ENCODE assay signal across 8 cellular contexts in genomic region chrX:23783569-23784486, GRCh38. TPM values are rescaled to one million over a fixed set of nuclear protein-coding genes. Genes with fewer than 3 reads are reported as not detected.
DNase-seq lines count a peak whose midpoint lies in the region; ATAC-seq and TF ChIP-seq lines count a peak whose summit lies in the region.

No MANE protein-coding gene starts in this region.

- intact Hi-C loops in colonic mucosa (cut with DNase I), result loop anchor here (5.0 kb wide), 1 partner anchor 118 kb away; no protein-coding TSS in a partner anchor
- intact Hi-C loops in mucosa of descending colon (cut with DNase I, micrococcal nuclease), result loop anchor here in 1 of 2 donors (10.0 kb wide), 1 partner anchor 121 kb away; the partner anchor contains the start of genes APOO and CXorf58

- H3K79me2 ChIP-seq in DOHH2 (ENCODE audit: control insufficient read depth, low read length) (peaks cover 47% of the 10 kb centered on the region), OCI-LY3 (ENCODE audit: low read length) (peaks cover 10% of the 10 kb centered on the region)

- H3K9ac ChIP-seq in OCI-LY3 (ENCODE audit: low read length) (peak overlapping the region; percentile 90), colonic mucosa (ENCODE audit: low read depth in 2 of 2, low read length in 2 of 2) (peak overlapping the region; percentile 52 to 85)

- H3K36me3 ChIP-seq in DOHH2 (ENCODE audit: control insufficient read depth, low read length) (peaks cover 28% of the 10 kb centered on the region), OCI-LY3 (replicated peaks; ENCODE audit: low read depth, low read length) (peaks cover 20% of the 10 kb centered on the region), colonic mucosa (no peaks in the 10 kb centered on the region), mucosa of descending colon (ENCODE audit: low read depth) (no peaks in the 10 kb centered on the region)

- no peaks in the 10 kb centered on the region for H3K9me2 ChIP-seq in DOHH2 (replicated peaks; ENCODE audit: control insufficient read depth, low read length)

- H2AFZ ChIP-seq in OCI-LY3 (ENCODE audit: low read depth, low read length), result no peak overlapping the region

- H3K27me3 ChIP-seq in DOHH2 (ENCODE audit: control insufficient read depth, low read length) (no peaks in the 10 kb centered on the region), OCI-LY3 (ENCODE audit: low read depth, low read length) (no peaks in the 10 kb centered on the region), colonic mucosa (no peaks in the 10 kb centered on the region)

- peaks cover 33% of the 10 kb centered on the region for H3F3A ChIP-seq in DOHH2 (ENCODE audit: control insufficient read depth, insufficient read depth)

- H4K20me1 ChIP-seq in DOHH2 (ENCODE audit: control insufficient read depth, insufficient read depth, low read depth, low read length), result peaks cover 7% of the 10 kb centered on the region
- H4K20me1 ChIP-seq in OCI-LY3 (ENCODE audit: insufficient read depth, low read length), result peaks cover 6% of the 10 kb centered on the region

- ATAC-seq in mucosa of descending colon, result no peak
- no peak for ATAC-seq in HG03565 (IDR thresholded peaks at IDR 0.05; ENCODE audit: unreplicated experiment)
- ATAC-seq in HG03196 (IDR thresholded peaks at IDR 0.05; ENCODE audit: unreplicated experiment), result no peak

- H3K4me3 ChIP-seq in DOHH2 (ENCODE audit: low read length) (peak overlapping the region; percentile 94), OCI-LY3 (ENCODE audit: low read length) (peak overlapping the region; percentile 94), colonic mucosa (peak overlapping the region; percentile 42), mucosa of descending colon (peak overlapping the region; percentile 57)

- DNase-seq in colonic mucosa (no peak), mucosa of descending colon (no peak), midbrain (lab: John Stamatoyannopoulos, UW) (no peak), A172 (ENCODE audit: low spot score) (no peak)

- TF ChIP-seq CTCF in DOHH2 (IDR thresholded peaks at IDR 0.05; ENCODE audit: low read depth, low read length, poor library complexity, severe bottlenecking) (no peak), OCI-LY3 (IDR thresholded peaks at IDR 0.05; ENCODE audit: low read depth, low read length) (no peak), colonic mucosa (IDR thresholded peaks at IDR 0.05) (no peak), mucosa of descending colon (IDR thresholded peaks at IDR 0.05) (no peak)

- no peaks in the 10 kb centered on the region for H3K9me3 ChIP-seq in DOHH2 (ENCODE audit: control insufficient read depth, insufficient read depth, low read length)
- H3K9me3 ChIP-seq in OCI-LY3 (ENCODE audit: insufficient read depth, low read length), result no peaks in the 10 kb centered on the region
- H3K9me3 ChIP-seq in colonic mucosa, result no peaks in the 10 kb centered on the region
- no peaks in the 10 kb centered on the region for H3K9me3 ChIP-seq in mucosa of descending colon

- H3K4me1 ChIP-seq in DOHH2 (ENCODE audit: control insufficient read depth, low read length) (peaks cover 27% of the 10 kb centered on the region), OCI-LY3 (ENCODE audit: low read length) (peaks cover 34% of the 10 kb centered on the region), colonic mucosa (no peaks in the 10 kb centered on the region), mucosa of descending colon (ENCODE audit: low read depth) (no peaks in the 10 kb centered on the region)

- H3K27ac ChIP-seq in DOHH2 (ENCODE audit: low read depth, low read length), result peak overlapping the region; percentile 72
- peak overlapping the region; percentile 81 for H3K27ac ChIP-seq in OCI-LY3 (ENCODE audit: low read length)
- peak overlapping the region; percentile 80 for H3K27ac ChIP-seq in colonic mucosa

- H3K4me2 ChIP-seq in DOHH2 (ENCODE audit: low read length) (peak overlapping the region; percentile 68), OCI-LY3 (ENCODE audit: low read length) (peak overlapping the region; percentile 82)

RNA-seq across cellular contexts. Expression of gene SAT1, which starts 0.9 kb away (rescaled TPM):
- 100 to 1,000 TPM; 301 to 608 TPM for total RNA-seq in colonic mucosa
- 100 to 1,000 TPM; 267 to 574 (median 449) TPM for total RNA-seq in mucosa of descending colon
- total RNA-seq in A172 (2014; rRNA removed; shearing (Covaris generic)), result 61.6 and 86.7 TPM in 2 replicates

RNA-seq across cellular contexts. Expression of gene ACOT9, which starts 40.8 kb away (rescaled TPM):
- total RNA-seq in colonic mucosa (10 to 100 TPM; 23.6 to 26.0 TPM), mucosa of descending colon (10 to 100 TPM; 15.6 to 30.3 (median 22.8) TPM)
- 135 and 176 TPM in 2 replicates for total RNA-seq in A172 (2014; rRNA removed; shearing (Covaris generic))

Comparison
In these comparisons a context has a peak if more than half of its experiments do, and no peak if none do; other contexts are left out.
1. H3K4me3 ChIP-seq: peak in every context shown above with its lines; median percentile 94 in DOHH2; 94 in OCI-LY3; 57 in mucosa of descending colon; 42 in colonic mucosa.